Comparison of ENCODE assay signal across 24 cellular contexts in genomic region chr3:9980251-9980650, GRCh38.
"Had no signal": no experiment of that assay in that cellular context is flagged by ENCODE, and none has a peak within 500 bp of the region (broad histone marks: within the 10 kb centered on the region; RNA-seq: fewer than 3 reads in every experiment).

No MANE protein-coding gene starts in this region.

- H3K27me3 ChIP-seq: SJSA1 had no signal

- DNase-seq: activated CD4-positive, alpha-beta T cell treated with anti-CD3 and anti-CD28 coated beads, Interleukin-2, amount 10 ng/mL, durations not matched to agents 24 days and 14 days; activated CD4-positive, alpha-beta T cell treated with anti-CD3 and anti-CD28 coated beads, Interleukin-2, amount 50 U/mL, for 48 hours; activated CD4-positive, CD25-positive, alpha-beta regulatory T cell treated with anti-CD3 and anti-CD28 coated beads, Interleukin-2, amount 50 U/mL, for 72 hours; activated CD8-positive, alpha-beta memory T cell treated with anti-CD3 and anti-CD28 coated beads, Interleukin-2, amount 10 ng/mL, durations not matched to agents 7 days and 5 days; activated gamma-delta T cell; activated naive CD4-positive, alpha-beta T cell treated with anti-CD3 and anti-CD28 coated beads for 36 hours; activated T-cell treated with anti-CD3 and anti-CD28 coated beads, Interleukin-2, amount 50 U/mL, for 24 hours; amygdala; NCI-H1092 treated with DMSO at 0.1 percent for 48 hours; NCI-H1436; NCI-H1694 treated with DMSO at 0.1 percent for 48 hours; NCI-H2029 treated with DMSO at 0.1 percent for 48 hours; NCI-H446; NCI-H524; PC-3; SHP77 had no signal

- ATAC-seq: activated CD8-positive, alpha-beta memory T cell treated with anti-CD3 and anti-CD28 coated beads, Interleukin-2, amount 10 ng/mL, durations not matched to agents 7 days and 5 days; activated T-helper 17 cell treated with anti-CD3 and anti-CD28 coated beads, Interleukin-2, amount 50 U/mL, for 72 hours; PC-3; SK-N-SH treated with all-trans-retinoic acid at 6 μM for 48 hours had no signal

- H3K27ac Mint-ChIP-seq: activated CD4-positive, alpha-beta T cell treated with anti-CD3 and anti-CD28 coated beads, Interleukin-2, amount 10 ng/mL, durations not matched to agents 24 days and 14 days; activated naive CD4-positive, alpha-beta T cell treated with anti-CD3 and anti-CD28 coated beads for 36 hours; activated naive CD8-positive, alpha-beta T cell; activated T-helper 17 cell treated with anti-CD3 and anti-CD28 coated beads, Interleukin-2, amount 50 U/mL, for 72 hours; T-helper 1 cell treated with Interleukin-12 subunit alpha and Interleukin-12 subunit beta and Interleukin-4 antibody, amounts not matched to agents 30 μg/mL and 1 μg/mL, for 36 hours had no signal

- H3K4me3 ChIP-seq: SJSA1 had no signal

- H3K9me3 Mint-ChIP-seq: activated CD4-positive, alpha-beta T cell treated with anti-CD3 and anti-CD28 coated beads, Interleukin-2, amount 10 ng/mL, durations not matched to agents 24 days and 14 days; activated naive CD4-positive, alpha-beta T cell treated with anti-CD3 and anti-CD28 coated beads for 36 hours; activated T-cell treated with anti-CD3 and anti-CD28 coated beads, Interleukin-2, amount 50 U/mL, for 24 hours; activated T-helper 17 cell treated with anti-CD3 and anti-CD28 coated beads, Interleukin-2, amount 50 U/mL, for 72 hours; brain; central memory CD8-positive, alpha-beta T cell; T-helper 1 cell treated with Interleukin-12 subunit alpha and Interleukin-12 subunit beta and Interleukin-4 antibody, amounts not matched to agents 30 μg/mL and 1 μg/mL, for 36 hours had no signal

- H3K27ac ChIP-seq: KMS-11, SJSA1 had no signal

- H3K27me3 Mint-ChIP-seq: activated CD4-positive, alpha-beta T cell treated with anti-CD3 and anti-CD28 coated beads, Interleukin-2, amount 10 ng/mL, durations not matched to agents 24 days and 14 days; activated CD8-positive, alpha-beta memory T cell treated with anti-CD3 and anti-CD28 coated beads, Interleukin-2, amount 10 ng/mL, durations not matched to agents 7 days and 5 days; activated naive CD8-positive, alpha-beta T cell; activated T-cell treated with anti-CD3 and anti-CD28 coated beads, Interleukin-2, amount 50 U/mL, for 24 hours; activated T-helper 17 cell treated with anti-CD3 and anti-CD28 coated beads, Interleukin-2, amount 50 U/mL, for 72 hours; brain; central memory CD8-positive, alpha-beta T cell had no signal

- H3K4me3 Mint-ChIP-seq: activated CD4-positive, alpha-beta T cell treated with anti-CD3 and anti-CD28 coated beads, Interleukin-2, amount 10 ng/mL, durations not matched to agents 24 days and 14 days; activated CD8-positive, alpha-beta memory T cell treated with anti-CD3 and anti-CD28 coated beads, Interleukin-2, amount 10 ng/mL, durations not matched to agents 7 days and 5 days; activated naive CD4-positive, alpha-beta T cell treated with anti-CD3 and anti-CD28 coated beads for 36 hours; activated naive CD8-positive, alpha-beta T cell; activated T-cell treated with anti-CD3 and anti-CD28 coated beads, Interleukin-2, amount 50 U/mL, for 24 hours; activated T-helper 17 cell treated with anti-CD3 and anti-CD28 coated beads, Interleukin-2, amount 50 U/mL, for 72 hours; brain; central memory CD8-positive, alpha-beta T cell; T-helper 1 cell treated with Interleukin-12 subunit alpha and Interleukin-12 subunit beta and Interleukin-4 antibody, amounts not matched to agents 30 μg/mL and 1 μg/mL, for 36 hours had no signal

- H3K9me3 ChIP-seq: SJSA1 had no signal
